In genomic region chr11:72721276-72721675, GRCh38 we compare ENCODE assay signal across 7 cellular contexts. TPM values are rescaled to one million over a fixed set of nuclear protein-coding genes. Genes with fewer than 3 reads are reported as not detected.
DNase-seq lines count a peak whose midpoint lies in the region; ATAC-seq lines count a peak whose summit lies in the region.

No MANE protein-coding gene starts in this region.

- no peaks in the 10 kb centered on the region for H3K27me3 ChIP-seq in adipocyte (replicated peaks; ENCODE audit: control insufficient read depth, insufficient read depth, low read length)
- H3K27me3 ChIP-seq in layer of hippocampus (ENCODE audit: control insufficient read depth, insufficient read depth, low read length): no peaks in the 10 kb centered on the region

- DNase-seq in Jurkat, Clone E6-1 (ENCODE audit: low read depth, low spot score): no peak
- DNase-seq in adipocyte (ENCODE audit: low read depth): no peak
- no peak for DNase-seq in substantia nigra (lab: John Stamatoyannopoulos, UW)
- no peak for DNase-seq in NCI-H1092 treated with DMSO at 0.1 percent for 48 hours (lab: John Stamatoyannopoulos, UW)

- peaks cover 48% of the 10 kb centered on the region for H3K4me1 ChIP-seq in adipocyte (ENCODE audit: control insufficient read depth, insufficient read depth, low read length)

- H3K27ac ChIP-seq in layer of hippocampus (ENCODE audit: low read depth, low read length): peak overlapping the region; percentile 89
- peak overlapping the region; percentile 76 for H3K27ac ChIP-seq in substantia nigra (ENCODE audit: low read depth, low read length, poor library complexity, severe bottlenecking)

- H3K9ac ChIP-seq in adipocyte (ENCODE audit: low read length): peak overlapping the region; percentile 96

- H3K36me3 ChIP-seq in adipocyte (ENCODE audit: control insufficient read depth, insufficient read depth, low read length, severe bottlenecking): peaks cover 21% of the 10 kb centered on the region

- H3K9me3 ChIP-seq in adipocyte (ENCODE audit: control insufficient read depth, low read length): no peaks in the 10 kb centered on the region

- H3K4me3 ChIP-seq in Jurkat, Clone E6-1 (ENCODE audit: low read length): peak overlapping the region; percentile 55
- H3K4me3 ChIP-seq in adipocyte (ENCODE audit: low read length): peak overlapping the region; percentile 93

- ATAC-seq in HG02870 (IDR thresholded peaks at IDR 0.05; ENCODE audit: unreplicated experiment) (no peak), HG03460 (IDR thresholded peaks at IDR 0.05; ENCODE audit: unreplicated experiment) (no peak)

RNA-seq across cellular contexts. Expression of gene ARAP1, which starts 30.9 kb away (rescaled TPM):
- 54.1 TPM for polyA plus RNA-seq in Jurkat, Clone E6-1 (2012; ENCODE audit: insufficient read depth, insufficient read length)

RNA-seq across cellular contexts. Expression of gene PDE2A, which starts 47.1 kb away (rescaled TPM):
- polyA plus RNA-seq in Jurkat, Clone E6-1 (2012; ENCODE audit: insufficient read depth, insufficient read length): not detected
